26 cellular contexts compared by ENCODE assay signal in genomic region chr11:72314600-72315386, GRCh38.
"Had no signal": no experiment of that assay in that cellular context is flagged by ENCODE, and none has a peak within 500 bp of the region (broad histone marks: within the 10 kb centered on the region; RNA-seq: fewer than 3 reads in every experiment).

No MANE protein-coding gene starts in this region.

- H3K4me1 Mint-ChIP-seq: activated B cell treated with CpG ODN at 0.5 μM for 24 hours; activated CD4-positive, alpha-beta T cell treated with anti-CD3 and anti-CD28 coated beads for 36 hours; immature natural killer cell had no signal

- H3K27ac ChIP-seq: breast epithelium, colonic mucosa, esophagus squamous epithelium, gastrocnemius medialis, left lung, neutrophil, ovary, prostate gland, testis, upper lobe of right lung had no signal

- H3K4me3 ChIP-seq: breast epithelium, colonic mucosa, esophagus squamous epithelium, gastrocnemius medialis, left lung, lung, ovary, prostate gland, testis, upper lobe of right lung had no signal

- H3K27ac Mint-ChIP-seq: activated B cell treated with CpG ODN at 0.5 μM for 24 hours; activated CD4-positive, alpha-beta memory T cell treated with anti-CD3 and anti-CD28 coated beads for 36 hours; activated CD4-positive, alpha-beta T cell treated with anti-CD3 and anti-CD28 coated beads for 36 hours; activated naive CD8-positive, alpha-beta T cell; activated T-helper 1 cell treated with anti-CD3 and anti-CD28 coated beads, Interleukin-12 subunit alpha, Interleukin-12 subunit beta, Interleukin-2, Interleukin-4 antibody, amounts not matched to agents 30 ng/mL and 10 ng/mL and 1 ng/mL, durations not matched to agents 14 hours and 24 hours and 36 hours; immature natural killer cell had no signal

- H3K27me3 ChIP-seq: breast epithelium, colonic mucosa, esophagus squamous epithelium, gastrocnemius medialis, left lung, neutrophil, ovary, testis, upper lobe of right lung had no signal

- H3K36me3 Mint-ChIP-seq: activated naive CD8-positive, alpha-beta T cell had no signal

- H3K4me1 ChIP-seq: breast epithelium, colonic mucosa, esophagus squamous epithelium, gastrocnemius medialis, left lung, prostate gland, testis, upper lobe of right lung had no signal

- H3K4me3 Mint-ChIP-seq: activated B cell treated with CpG ODN at 0.5 μM for 24 hours; activated CD4-positive, alpha-beta memory T cell treated with anti-CD3 and anti-CD28 coated beads for 36 hours; activated CD4-positive, alpha-beta T cell treated with anti-CD3 and anti-CD28 coated beads for 36 hours; activated naive CD8-positive, alpha-beta T cell; activated T-helper 1 cell treated with anti-CD3 and anti-CD28 coated beads, Interleukin-12 subunit alpha, Interleukin-12 subunit beta, Interleukin-2, Interleukin-4 antibody, amounts not matched to agents 30 ng/mL and 10 ng/mL and 1 ng/mL, durations not matched to agents 14 hours and 24 hours and 36 hours; immature natural killer cell; naive thymus-derived CD4-positive, alpha-beta T cell had no signal

- H3K9me3 ChIP-seq: breast epithelium, colonic mucosa, esophagus squamous epithelium, gastrocnemius medialis, left lung, neutrophil, ovary, prostate gland, testis, upper lobe of right lung had no signal

- H3K9me3 Mint-ChIP-seq: activated B cell treated with CpG ODN at 0.5 μM for 24 hours; activated CD4-positive, alpha-beta memory T cell treated with anti-CD3 and anti-CD28 coated beads for 36 hours; activated T-helper 1 cell treated with anti-CD3 and anti-CD28 coated beads, Interleukin-12 subunit alpha, Interleukin-12 subunit beta, Interleukin-2, Interleukin-4 antibody, amounts not matched to agents 30 ng/mL and 10 ng/mL and 1 ng/mL, durations not matched to agents 14 hours and 24 hours and 36 hours; immature natural killer cell; naive thymus-derived CD4-positive, alpha-beta T cell had no signal

- H3K27me3 Mint-ChIP-seq: activated B cell treated with CpG ODN at 0.5 μM for 24 hours; activated CD4-positive, alpha-beta memory T cell treated with anti-CD3 and anti-CD28 coated beads for 36 hours; activated CD4-positive, alpha-beta T cell treated with anti-CD3 and anti-CD28 coated beads for 36 hours; activated naive CD8-positive, alpha-beta T cell; naive thymus-derived CD4-positive, alpha-beta T cell had no signal

- DNase-seq: activated B cell treated with CpG ODN at 0.5 μM for 24 hours; activated CD4-positive, alpha-beta memory T cell treated with anti-CD3 and anti-CD28 coated beads for 36 hours; activated CD4-positive, alpha-beta T cell treated with anti-CD3 and anti-CD28 coated beads for 36 hours; activated gamma-delta T cell treated with Interleukin-2 at 50 U/mL for 16 hours; amniotic stem cell; colonic mucosa; esophagus squamous epithelium; gastrocnemius medialis; head of caudate nucleus; immature natural killer cell; kidney glomerular epithelial cell; naive thymus-derived CD4-positive, alpha-beta T cell; ovary; stimulated activated CD4-positive, alpha-beta T cell treated with anti-CD3 and anti-CD28 coated beads, Interleukin-4, amount 100 ng/mL, for 1 hour; stimulated activated naive CD4-positive, alpha-beta T cell; T-helper 1 cell; T-helper 9 cell; testis; upper lobe of right lung had no signal

- H3K36me3 ChIP-seq: breast epithelium, colonic mucosa, ovary, prostate gland had no signal

- ATAC-seq: activated CD4-positive, alpha-beta T cell treated with anti-CD3 and anti-CD28 coated beads for 36 hours; gastrocnemius medialis; naive thymus-derived CD4-positive, alpha-beta T cell; upper lobe of right lung had no signal
